Comparison of ENCODE assay signal across 11 cellular contexts in the genomic region with DNA sequence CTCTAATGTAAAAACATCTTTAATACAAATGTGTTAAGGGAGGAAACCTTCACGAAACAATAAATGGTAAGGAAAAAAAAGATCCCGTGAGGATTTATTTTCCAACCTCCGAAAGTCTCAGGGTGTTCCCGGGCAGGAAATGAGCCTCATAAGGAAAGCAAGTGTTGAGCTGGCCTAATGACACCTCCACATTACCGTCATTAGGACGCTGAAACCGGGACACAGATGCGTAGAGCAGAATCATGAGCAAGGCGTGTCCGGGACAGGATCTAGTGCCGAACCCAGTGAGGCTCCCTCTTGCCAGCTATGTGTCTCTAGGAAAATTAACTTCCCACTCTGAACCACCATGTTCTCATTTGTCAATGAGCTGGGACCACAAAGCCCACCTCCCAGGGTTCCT. TPM values are rescaled to one million over a fixed set of nuclear protein-coding genes. Genes with fewer than 3 reads are reported as not detected.
DNase-seq lines count a peak whose midpoint lies in the region; ATAC-seq and TF ChIP-seq lines count a peak whose summit lies in the region.
"Had no signal": no experiment of that assay in that cellular context is flagged by ENCODE, and none has a peak within 500 bp of the region (broad histone marks: within the 10 kb centered on the region; RNA-seq: fewer than 3 reads in every experiment).

No MANE protein-coding gene starts in this region.

- ATAC-seq in activated CD4-positive, alpha-beta T cell treated with anti-CD3 and anti-CD28 coated beads for 36 hours: peak; percentile 59
- no peak for ATAC-seq in GM18867 (IDR thresholded peaks at IDR 0.05; ENCODE audit: unreplicated experiment)

- peaks cover 5 to 57% (median 17%) of the 10 kb centered on the region in 3 donors for H3K4me1 ChIP-seq in esophagus squamous epithelium
- H3K4me1 ChIP-seq: prostate gland had no signal

- no peaks in the 10 kb centered on the region for H3K9me3 Mint-ChIP-seq in activated CD4-positive, alpha-beta T cell treated with anti-CD3 and anti-CD28 coated beads for 36 hours (ENCODE audit: low read depth)
- no peaks in the 10 kb centered on the region for H3K9me3 Mint-ChIP-seq in activated CD4-positive, alpha-beta memory T cell treated with anti-CD3 and anti-CD28 coated beads for 36 hours
- no peaks in the 10 kb centered on the region for H3K9me3 Mint-ChIP-seq in osteocyte (ENCODE audit: unreplicated experiment)

- H3K27me3 Mint-ChIP-seq in activated CD4-positive, alpha-beta T cell treated with anti-CD3 and anti-CD28 coated beads for 36 hours: no peaks in the 10 kb centered on the region
- H3K27me3 Mint-ChIP-seq in activated CD4-positive, alpha-beta memory T cell treated with anti-CD3 and anti-CD28 coated beads for 36 hours: no peaks in the 10 kb centered on the region
- H3K27me3 Mint-ChIP-seq in osteocyte (ENCODE audit: unreplicated experiment): no peaks in the 10 kb centered on the region

- DNase-seq in activated CD4-positive, alpha-beta T cell treated with anti-CD3 and anti-CD28 coated beads for 36 hours: peak; percentile 69
- no peak for DNase-seq in activated CD4-positive, alpha-beta T cell treated with anti-CD3 and anti-CD28 coated beads for 1 hour
- peak; percentile 80 for DNase-seq in activated CD4-positive, alpha-beta memory T cell treated with anti-CD3 and anti-CD28 coated beads for 36 hours
- no peak for DNase-seq in esophagus squamous epithelium (lab: John Stamatoyannopoulos, UW)
- no peak for DNase-seq in H4 (ENCODE audit: low spot score)
- no peak for DNase-seq in osteocyte (ENCODE audit: extremely low spot score, unreplicated experiment)
- DNase-seq: MG63 had no signal

- H3K36me3 Mint-ChIP-seq in activated CD4-positive, alpha-beta T cell treated with anti-CD3 and anti-CD28 coated beads for 36 hours (ENCODE audit: low read depth): peaks cover 79% of the 10 kb centered on the region
- H3K36me3 Mint-ChIP-seq in activated CD4-positive, alpha-beta memory T cell treated with anti-CD3 and anti-CD28 coated beads for 36 hours: peaks cover 68% of the 10 kb centered on the region
- peaks cover 64% of the 10 kb centered on the region for H3K36me3 Mint-ChIP-seq in osteocyte (ENCODE audit: unreplicated experiment)

- POLR2A ChIA-PET in activated CD4-positive, alpha-beta T cell treated with anti-CD3 and anti-CD28 coated beads for 36 hours (lab: Charles Lee): interaction anchor here (0.9 to 2.0 kb wide), 5 partner anchors 12 to 79 kb away, joined by 3 to 10 read pairs (median 3); no protein-coding TSS in a partner anchor
- POLR2A ChIA-PET in activated CD4-positive, alpha-beta memory T cell treated with anti-CD3 and anti-CD28 coated beads for 36 hours (lab: Charles Lee): interaction anchor here (0.8 to 1.8 kb wide), 10 partner anchors 12 to 79 kb away, joined by 3 to 14 read pairs (median 4); no protein-coding TSS in a partner anchor

- intact Hi-C loops in activated CD4-positive, alpha-beta T cell treated with anti-CD3 and anti-CD28 coated beads for 36 hours (cut with DNase I, micrococcal nuclease): loop anchor here (1.0 to 2.0 kb wide), 4 partner anchors 13 to 56 kb away; a partner anchor contains a TSS
- intact Hi-C loops in activated CD4-positive, alpha-beta memory T cell treated with anti-CD3 and anti-CD28 coated beads for 36 hours (cut with micrococcal nuclease): loop anchor here (1.0 to 5.0 kb wide), 5 partner anchors 13 to 422 kb away; a partner anchor contains a TSS
- intact Hi-C loops in esophagus squamous epithelium (cut with DNase I): no loop called here

- peaks cover 14 to 96% (median 39%) of the 10 kb centered on the region in 3 donors for H3K36me3 ChIP-seq in esophagus squamous epithelium

- CTCF ChIA-PET in activated CD4-positive, alpha-beta T cell treated with anti-CD3 and anti-CD28 coated beads for 36 hours (lab: Charles Lee): interaction anchor here (0.9 to 2.3 kb wide), 9 partner anchors 14 to 82 kb away, joined by 3 to 7 read pairs (median 3); no protein-coding TSS in a partner anchor
- CTCF ChIA-PET in activated CD4-positive, alpha-beta memory T cell treated with anti-CD3 and anti-CD28 coated beads for 36 hours (lab: Charles Lee): interaction anchor here (0.7 to 1.5 kb wide), 6 partner anchors 19 to 168 kb away, joined by 3 to 5 read pairs (median 3); a partner anchor contains a TSS

- WGBS in esophagus squamous epithelium, 2 donors: 71 to 73% methylated on average over 11 of the region's 11 CpGs

- H3K27ac Mint-ChIP-seq in activated CD4-positive, alpha-beta T cell treated with anti-CD3 and anti-CD28 coated beads for 36 hours: peak overlapping the region; percentile 95
- H3K27ac Mint-ChIP-seq in activated CD4-positive, alpha-beta memory T cell treated with anti-CD3 and anti-CD28 coated beads for 36 hours: peak overlapping the region; percentile 95
- H3K27ac Mint-ChIP-seq in osteocyte (ENCODE audit: unreplicated experiment): no peak overlapping the region

- peak overlapping the region; percentile 41 for H3K4me3 Mint-ChIP-seq in activated CD4-positive, alpha-beta T cell treated with anti-CD3 and anti-CD28 coated beads for 36 hours
- peak overlapping the region; percentile 51 for H3K4me3 Mint-ChIP-seq in activated CD4-positive, alpha-beta memory T cell treated with anti-CD3 and anti-CD28 coated beads for 36 hours
- H3K4me3 Mint-ChIP-seq in osteocyte (ENCODE audit: unreplicated experiment): no peak overlapping the region

- no peak for TF ChIP-seq POLR2A in esophagus squamous epithelium (IDR thresholded peaks at IDR 0.05)

- peak overlapping the region in 3 of 4 donors; percentile 52 to 71 (median 68) for H3K27ac ChIP-seq in esophagus squamous epithelium
- H3K27ac ChIP-seq in skin epidermis: peak overlapping the region in 14 of 21 experiments; percentile 12 to 74 (median 46)
- H3K27ac ChIP-seq: 22Rv1 had no signal

- no peak overlapping the region for H3K4me3 ChIP-seq in esophagus squamous epithelium
- no peak overlapping the region for H3K4me3 ChIP-seq in skin epidermis
- H3K4me3 ChIP-seq: MG63, prostate gland had no signal

- no peaks in the 10 kb centered on the region for H3K9me3 ChIP-seq in esophagus squamous epithelium
- H3K9me3 ChIP-seq: MG63, prostate gland had no signal

- no peaks in the 10 kb centered on the region for H3K27me3 ChIP-seq in esophagus squamous epithelium
- H3K27me3 ChIP-seq: MG63 had no signal

- TF ChIP-seq CTCF in esophagus squamous epithelium (IDR thresholded peaks at IDR 0.05): no peak
- no peak for TF ChIP-seq CTCF in osteocyte (IDR thresholded peaks at IDR 0.05)

- H3K4me1 Mint-ChIP-seq in activated CD4-positive, alpha-beta T cell treated with anti-CD3 and anti-CD28 coated beads for 36 hours: peaks cover 62% of the 10 kb centered on the region
- H3K4me1 Mint-ChIP-seq in activated CD4-positive, alpha-beta memory T cell treated with anti-CD3 and anti-CD28 coated beads for 36 hours (ENCODE audit: low read depth): peaks cover 60% of the 10 kb centered on the region
- H3K4me1 Mint-ChIP-seq in osteocyte (ENCODE audit: unreplicated experiment): no peaks in the 10 kb centered on the region

RNA-seq across cellular contexts. Expression of a gene that starts 22.7 kb away (rescaled TPM):
- total RNA-seq in activated CD4-positive, alpha-beta T cell treated with anti-CD3 and anti-CD28 coated beads for 36 hours: 100 to 1,000 TPM; 109 to 130 TPM
- total RNA-seq in activated CD4-positive, alpha-beta memory T cell treated with anti-CD3 and anti-CD28 coated beads for 36 hours: 100 to 1,000 TPM; 184 to 204 TPM
- 10 to 100 TPM; 42.1 to 86.7 (median 67.5) TPM for total RNA-seq in esophagus squamous epithelium
- total RNA-seq in H4 (2014; rRNA removed; shearing (Covaris generic)): 8.0 and 9.7 TPM in 2 replicates
- 113 and 123 TPM in 2 replicates for total RNA-seq in osteocyte

RNA-seq across cellular contexts. Expression of a gene that starts 35.8 kb away (rescaled TPM):
- 10 to 100 TPM; 90.1 to 92.5 TPM for total RNA-seq in activated CD4-positive, alpha-beta T cell treated with anti-CD3 and anti-CD28 coated beads for 36 hours
- 10 to 100 TPM; 71.2 to 74.3 TPM for total RNA-seq in activated CD4-positive, alpha-beta memory T cell treated with anti-CD3 and anti-CD28 coated beads for 36 hours
- total RNA-seq in esophagus squamous epithelium (10 to 100 TPM; 13.2 to 38.9 (median 22.4) TPM), osteocyte (56.2 and 66.7 TPM in 2 replicates)
- total RNA-seq in H4 (2014; rRNA removed; shearing (Covaris generic)): 14.3 and 20.4 TPM in 2 replicates

Comparison
In these comparisons a context has a peak if more than half of its experiments do, and no peak if none do; other contexts are left out.
1. DNase-seq: peak in activated CD4-positive, alpha-beta T cell treated with anti-CD3 and anti-CD28 coated beads for 36 hours (single experiment) and activated CD4-positive, alpha-beta memory T cell treated with anti-CD3 and anti-CD28 coated beads for 36 hours (single experiment); none in activated CD4-positive, alpha-beta T cell treated with anti-CD3 and anti-CD28 coated beads for 1 hour (single experiment), esophagus squamous epithelium (single experiment), H4 (single experiment) and osteocyte (single experiment).